ENCODE assay signal across 1 cellular context in genomic region chr12:43696154-43696553, GRCh38.
TF ChIP-seq lines count a peak whose summit lies in the region.

No MANE protein-coding gene starts in this region.

TF ChIP-seq in GM23338, 12 proteins besides CTCF, POLR2A, EP300 and RAD21 (continued from another document):
- TF ChIP-seq ZNF462 (CRISPR knock-in tag; IDR thresholded peaks at IDR 0.05), result no peak
- no peak for TF ChIP-seq NANOG (IDR thresholded peaks at IDR 0.05; ENCODE audit: borderline replicate concordance)
- TF ChIP-seq POLR2AphosphoS5 (IDR thresholded peaks at IDR 0.05; ENCODE audit: low read depth), result no peak
- no peak for TF ChIP-seq EZH2 (IDR thresholded peaks at IDR 0.05; ENCODE audit: low read depth, unreplicated experiment)
- TF ChIP-seq REST (IDR thresholded peaks at IDR 0.05; ENCODE audit: unreplicated experiment), result no peak
